In the genomic region with DNA sequence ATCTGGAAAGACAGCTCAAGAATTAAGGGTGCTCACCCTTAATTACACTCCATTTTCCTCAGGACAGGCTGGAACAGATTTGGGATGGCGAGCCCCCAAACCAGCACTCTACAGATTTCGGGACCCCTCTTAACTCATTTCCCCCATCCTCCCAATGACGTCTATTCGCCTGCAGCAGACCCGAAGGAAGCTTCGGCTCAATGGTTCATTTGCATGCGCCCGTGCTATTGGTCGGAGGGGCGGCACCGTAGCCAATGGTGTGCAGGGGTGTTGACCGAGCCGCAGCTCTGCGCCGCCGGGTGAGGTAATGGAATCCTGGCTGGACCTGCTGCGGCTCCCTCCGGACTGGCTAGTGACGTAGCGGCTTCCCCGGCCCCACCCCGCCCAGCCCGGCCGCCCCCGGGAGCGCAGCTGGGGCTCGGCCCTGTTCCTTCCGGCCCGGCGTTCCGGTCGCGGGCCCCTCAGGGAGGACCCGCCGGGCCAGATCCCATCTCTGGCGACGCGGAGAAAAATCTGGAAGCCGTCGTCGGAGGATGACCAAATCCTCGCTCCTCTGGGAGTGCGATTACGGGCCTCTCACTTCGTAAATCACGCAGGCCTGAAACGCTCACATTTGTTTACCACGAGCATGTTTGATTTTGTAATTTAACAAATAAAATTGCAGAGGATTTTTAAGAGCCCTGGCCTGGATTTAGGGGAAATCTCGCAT, we compare ENCODE assay signal across 8 cellular contexts. TPM values are rescaled to one million over a fixed set of nuclear protein-coding genes. Genes with fewer than 3 reads are reported as not detected.
A peak's percentile ranks its signal among the peaks of the same experiment; 100 is the strongest.
DNase-seq lines count a peak whose midpoint lies in the region; ATAC-seq and TF ChIP-seq lines count a peak whose summit lies in the region.

No MANE protein-coding gene starts in this region.

- H3K4me3 ChIP-seq in GM12875 (ENCODE audit: low read depth, low read length) (peak overlapping the region; percentile 28), adipocyte (ENCODE audit: low read length) (peak overlapping the region; percentile 76), upper lobe of right lung (peak overlapping the region; percentile 45)

- H3K36me3 ChIP-seq in adipocyte (ENCODE audit: control insufficient read depth, insufficient read depth, low read length, severe bottlenecking) (no peaks in the 10 kb centered on the region), upper lobe of right lung (no peaks in the 10 kb centered on the region)

- ATAC-seq in HG02763 (IDR thresholded peaks at IDR 0.05; ENCODE audit: unreplicated experiment) (peak; percentile 91), upper lobe of right lung (peak; percentile 96)

- no peaks in the 10 kb centered on the region for H3K27me3 ChIP-seq in adipocyte (replicated peaks; ENCODE audit: control insufficient read depth, insufficient read depth, low read length)
- no peaks in the 10 kb centered on the region for H3K27me3 ChIP-seq in upper lobe of right lung

- intact Hi-C loops in cardiac septum (cut with DNase I) (loop anchor here (10.0 kb wide), 1 partner anchor 1012 kb away; no protein-coding TSS in a partner anchor), posterior cingulate gyrus (cut with DNase I) (no loop called here), upper lobe of right lung (cut with DNase I) (no loop called here)

- H3K4me1 ChIP-seq in adipocyte (ENCODE audit: control insufficient read depth, insufficient read depth, low read length) (peaks cover 17% of the 10 kb centered on the region), upper lobe of right lung (peaks cover 24% of the 10 kb centered on the region)

- H3K9ac ChIP-seq in adipocyte (ENCODE audit: low read length), result peak overlapping the region; percentile 81

- no peaks in the 10 kb centered on the region for H3K9me3 ChIP-seq in adipocyte (ENCODE audit: control insufficient read depth, low read length)
- H3K9me3 ChIP-seq in upper lobe of right lung, result no peaks in the 10 kb centered on the region

- H3K27ac ChIP-seq in upper lobe of right lung, result peak overlapping the region; percentile 93

- TF ChIP-seq CTCF in GM12875 (IDR thresholded peaks at IDR 0.05; ENCODE audit: borderline replicate concordance, insufficient read depth, low read depth, low read length) (no peak), upper lobe of right lung (IDR thresholded peaks at IDR 0.05) (no peak)

- DNase-seq in NCI-H1417 treated with DMSO at 0.1 percent for 48 hours (lab: John Stamatoyannopoulos, UW), result peak; percentile 68
- DNase-seq in SW 1271 (lab: John Stamatoyannopoulos, UW), result peak; percentile 68 to 83
- peak; percentile 99 for DNase-seq in adipocyte (ENCODE audit: low read depth)
- peak; percentile 100 for DNase-seq in cardiac septum (ENCODE audit: low spot score)
- DNase-seq in posterior cingulate gyrus, result peak; percentile 92 to 100 (median 98)
- DNase-seq in upper lobe of right lung, result peak; percentile 98

RNA-seq across cellular contexts. Expression of a gene that starts 18.3 kb away (rescaled TPM):
- total RNA-seq in cardiac septum (76.3 TPM), upper lobe of right lung (67.0 TPM)

RNA-seq across cellular contexts. Expression of a gene that starts 26.2 kb away (rescaled TPM):
- 27.5 TPM for total RNA-seq in cardiac septum
- total RNA-seq in upper lobe of right lung, result 199 TPM

RNA-seq across cellular contexts. Expression of a gene that starts 36.8 kb away (rescaled TPM):
- total RNA-seq in cardiac septum, result 23.2 TPM
- 37.3 TPM for total RNA-seq in upper lobe of right lung

RNA-seq across cellular contexts. Expression of a gene that starts 46.6 kb away (rescaled TPM):
- total RNA-seq in cardiac septum, result not detected
- 6.1 TPM for total RNA-seq in upper lobe of right lung

Comparison
In these comparisons a context has a peak if more than half of its experiments do, and no peak if none do; other contexts are left out.
1. Peak in every context shown above with its lines: DNase-seq, ATAC-seq, H3K4me3 ChIP-seq and H3K27ac ChIP-seq.